ENCODE assay signal across 19 cellular contexts in genomic region chr4:3244747-3245146, GRCh38. TPM values are rescaled to one million over a fixed set of nuclear protein-coding genes. Genes with fewer than 3 reads are reported as not detected.
DNase-seq lines count a peak whose midpoint lies in the region; ATAC-seq and TF ChIP-seq lines count a peak whose summit lies in the region.
"Had no signal": no experiment of that assay in that cellular context is flagged by ENCODE, and none has a peak within 500 bp of the region (broad histone marks: within the 10 kb centered on the region; RNA-seq: fewer than 3 reads in every experiment).

No MANE protein-coding gene starts in this region.

- TF ChIP-seq EP300 in gastroesophageal sphincter (IDR thresholded peaks at IDR 0.05) = no peak

- peak overlapping the region; percentile 78 for H3K4me2 ChIP-seq in BLaER1
- peak overlapping the region; percentile 20; the same call in 1 of the 2 replicates for H3K4me2 ChIP-seq in OCI-LY3 (ENCODE audit: low read length)
- no peak overlapping the region for H3K4me2 ChIP-seq in osteoblast (ENCODE audit: insufficient read depth, low read length)
- H3K4me2 ChIP-seq: GM23338 had no signal

- no peak for TF ChIP-seq POLR2A in gastroesophageal sphincter (IDR thresholded peaks at IDR 0.05)

- TF ChIP-seq CTCF in OCI-LY3 (IDR thresholded peaks at IDR 0.05; ENCODE audit: low read depth, low read length) (no peak), osteoblast (IDR thresholded peaks at IDR 0.05; ENCODE audit: extremely low read depth, low read depth, low read length) (no peak), gastroesophageal sphincter (IDR thresholded peaks at IDR 0.05) (no peak)

- intact Hi-C loops in right cardiac atrium (cut with DNase I) (no loop called here), Right ventricle myocardium superior (cut with DNase I) (no loop called here)

- no peak overlapping the region for H2AFZ ChIP-seq in OCI-LY3 (ENCODE audit: low read depth, low read length)
- no peak overlapping the region for H2AFZ ChIP-seq in osteoblast (ENCODE audit: low read length)
- H2AFZ ChIP-seq: GM23338 had no signal

- 88% methylated on average over 9 of the region's 9 CpGs for WGBS in right cardiac atrium
- no CpG with 5 or more reads among the region's 9 CpGs for WGBS in gastroesophageal sphincter (ENCODE audit: low coverage in 1 of 2), 2 donors

- 0 out of 2 replicates have a peak, but pooled peaks cover 28% of the 10 kb centered on the region for H3K36me3 ChIP-seq in BLaER1
- peaks cover 25% of the 10 kb centered on the region for H3K36me3 ChIP-seq in OCI-LY3 (replicated peaks; ENCODE audit: low read depth, low read length)
- H3K36me3 ChIP-seq in osteoblast (ENCODE audit: insufficient read depth, low read length) = peaks cover 12% of the 10 kb centered on the region
- peaks cover 0 to 29% of the 10 kb centered on the region in 2 donors for H3K36me3 ChIP-seq in gastroesophageal sphincter

- H3K9me3 ChIP-seq in right cardiac atrium (ENCODE audit: control insufficient read depth, low read length) (no peaks in the 10 kb centered on the region), BLaER1 (no peaks in the 10 kb centered on the region), OCI-LY3 (ENCODE audit: insufficient read depth, low read length) (no peaks in the 10 kb centered on the region), osteoblast (ENCODE audit: low read depth, low read length) (no peaks in the 10 kb centered on the region), gastroesophageal sphincter (no peaks in the 10 kb centered on the region)

- peaks cover 11% of the 10 kb centered on the region; the same call in 1 of the 2 replicates for H4K20me1 ChIP-seq in BLaER1
- H4K20me1 ChIP-seq in OCI-LY3 (ENCODE audit: insufficient read depth, low read length) = peaks cover 35% of the 10 kb centered on the region
- H4K20me1 ChIP-seq in osteoblast (ENCODE audit: insufficient read depth, low read length) = no peaks in the 10 kb centered on the region

- H3K79me2 ChIP-seq in OCI-LY3 (ENCODE audit: low read length) = no peaks in the 10 kb centered on the region
- no peaks in the 10 kb centered on the region for H3K79me2 ChIP-seq in osteoblast (ENCODE audit: insufficient read depth, low read length)

- H3K4me3 ChIP-seq in right cardiac atrium (ENCODE audit: low read length) = no peak overlapping the region
- H3K4me3 ChIP-seq in BLaER1 = no peak overlapping the region
- H3K4me3 ChIP-seq in OCI-LY3 (ENCODE audit: low read length) = no peak overlapping the region
- H3K4me3 ChIP-seq in osteoblast (ENCODE audit: insufficient read depth, low read length) = no peak overlapping the region
- no peak overlapping the region for H3K4me3 ChIP-seq in gastroesophageal sphincter
- H3K4me3 ChIP-seq: GM23338 had no signal

- H3K9ac ChIP-seq in BLaER1 (no peak overlapping the region), OCI-LY3 (ENCODE audit: low read length) (no peak overlapping the region)

- ATAC-seq in right cardiac atrium (no peak), Right ventricle myocardium superior (ENCODE audit: poor library complexity) (no peak), HG03469 (IDR thresholded peaks at IDR 0.05; ENCODE audit: unreplicated experiment) (no peak), gastroesophageal sphincter (no peak)
- ATAC-seq: GM23338 had no signal

- peak in 2 of 3 donors; percentile 10 to 38 for DNase-seq in right cardiac atrium
- DNase-seq in Right ventricle myocardium superior = no peak
- peak; percentile 88 for DNase-seq in osteoblast (ENCODE audit: insufficient read length, low spot score, missing footprints)
- no peak for DNase-seq in NOMO-1 treated with DMSO at 0.1 percent for 48 hours (lab: John Stamatoyannopoulos, UW; ENCODE audit: unreplicated experiment)
- DNase-seq: C1 segment of cervical spinal cord; Calu3; CD4-positive, alpha-beta memory T cell; COR-L47; DMS53; DMS79 treated with DMSO at 0.1 percent for 48 hours; GF-D8; H9; HFFc6 had no signal

- H3K27ac ChIP-seq in right cardiac atrium (ENCODE audit: low read length) (no peak overlapping the region), BLaER1 (peak overlapping the region; percentile 50), OCI-LY3 (ENCODE audit: low read length) (no peak overlapping the region; the same call in 1 of the 2 replicates), osteoblast (ENCODE audit: low read depth, low read length) (no peak overlapping the region), gastroesophageal sphincter (no peak overlapping the region)
- H3K27ac ChIP-seq: 22Rv1 had no signal

- H3K27me3 ChIP-seq in right cardiac atrium (ENCODE audit: control insufficient read depth, insufficient read depth) (no peaks in the 10 kb centered on the region), BLaER1 (no peaks in the 10 kb centered on the region), OCI-LY3 (ENCODE audit: low read depth, low read length) (no peaks in the 10 kb centered on the region), osteoblast (ENCODE audit: insufficient read depth, low read length) (no peaks in the 10 kb centered on the region), gastroesophageal sphincter (no peaks in the 10 kb centered on the region)

- H3K4me1 ChIP-seq in right cardiac atrium (ENCODE audit: control insufficient read depth, insufficient read depth, low read length) (no peaks in the 10 kb centered on the region), BLaER1 (peaks cover 87% of the 10 kb centered on the region), OCI-LY3 (ENCODE audit: low read length) (peaks cover 29% of the 10 kb centered on the region), osteoblast (ENCODE audit: insufficient read depth, low read length) (no peaks in the 10 kb centered on the region), gastroesophageal sphincter (peaks cover 2 to 30% (median 12%) of the 10 kb centered on the region in 3 donors)

RNA-seq across cellular contexts. Expression of gene MSANTD1, which starts 4.2 kb away (rescaled TPM):
- total RNA-seq in right cardiac atrium (under 1 TPM; 0.23 to 0.40 (median 0.34) TPM), Right ventricle myocardium superior (0.54 TPM), osteoblast (0.59 and 0.72 TPM in 2 replicates), gastroesophageal sphincter (1 to 10 TPM in 2 of 4 donors, under 1 TPM in 1, not detected in 1; 0.78 to 6.9 (median 1.5) TPM)
- polyA plus RNA-seq in right cardiac atrium = 0.20 TPM

RNA-seq across cellular contexts. Expression of gene RGS12, which starts 48.1 kb away (rescaled TPM):
- total RNA-seq in right cardiac atrium = 10 to 100 TPM; 11.6 to 18.2 (median 14.6) TPM
- 20.8 TPM for polyA plus RNA-seq in right cardiac atrium
- 15.8 TPM for total RNA-seq in Right ventricle myocardium superior
- total RNA-seq in osteoblast = 19.2 and 61.2 TPM in 2 replicates
- 10 to 100 TPM; 24.1 to 32.7 (median 29.1) TPM for total RNA-seq in gastroesophageal sphincter

Comparison
In these comparisons a context has a peak if more than half of its experiments do, and no peak if none do; other contexts are left out.
1. DNase-seq: peak in right cardiac atrium (2 of 3) and osteoblast (single experiment); none in Right ventricle myocardium superior (single experiment) and NOMO-1 treated with DMSO at 0.1 percent for 48 hours (single experiment).